ENCODE assay signal across 7 cellular contexts in the genomic region with DNA sequence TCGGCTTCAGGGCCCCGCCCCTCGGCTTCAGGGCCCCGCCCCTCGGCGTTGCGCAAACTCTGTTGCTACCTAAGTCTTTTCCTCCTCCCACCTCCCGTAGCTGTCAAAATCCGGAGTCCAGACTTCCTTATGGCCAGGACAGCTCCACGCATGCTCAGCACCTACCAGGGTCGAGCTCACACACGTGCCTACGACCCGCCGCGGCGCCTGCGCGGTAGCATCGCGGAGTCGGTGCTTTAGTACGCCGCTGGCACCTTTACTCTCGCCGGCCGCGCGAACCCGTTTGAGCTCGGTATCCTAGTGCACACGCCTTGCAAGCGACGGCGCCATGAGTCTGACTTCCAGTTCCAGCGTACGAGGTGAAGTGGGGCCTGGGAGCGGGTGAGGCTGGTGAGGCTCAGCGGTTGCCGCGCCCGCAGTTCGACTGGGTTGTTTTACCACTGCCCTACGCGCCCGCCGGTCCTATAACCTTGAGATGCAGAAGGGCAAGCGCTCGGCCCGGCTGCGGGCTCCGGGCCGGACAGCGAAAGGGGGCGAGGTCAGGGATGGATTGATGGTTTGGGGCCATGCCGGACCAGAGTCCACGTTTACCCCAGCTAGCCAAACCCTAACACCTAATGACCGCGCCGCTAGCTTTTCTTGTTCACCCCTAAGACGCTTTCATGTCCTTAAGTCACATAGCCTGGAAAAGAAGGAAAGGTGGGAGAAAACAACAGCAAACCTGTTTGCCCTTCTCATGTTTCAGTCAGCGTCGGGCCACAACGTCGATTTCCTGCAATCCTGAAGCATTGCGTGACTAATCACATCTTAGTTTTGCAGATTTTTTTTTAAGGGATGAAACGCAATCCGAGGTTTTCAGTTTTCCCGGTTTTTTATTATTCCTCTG. TPM values are rescaled to one million over a fixed set of nuclear protein-coding genes. Genes with fewer than 3 reads are reported as not detected.
DNase-seq lines count a peak whose midpoint lies in the region; ATAC-seq, FAIRE-seq and TF ChIP-seq lines count a peak whose summit lies in the region.

A gene (plus strand): TSS at position 217 of the 886 bp plus-strand sequence. CDS start 112 bp downstream, at position 329.

- in situ Hi-C loops in astrocyte of the cerebellum (cut with HindIII; ENCODE audit: low sequenced_read_pairs), result no loop called here

- peak; percentile 58 for ATAC-seq in HG02981 (IDR thresholded peaks at IDR 0.05; ENCODE audit: unreplicated experiment)

- TF ChIP-seq CTCF in astrocyte of the cerebellum (IDR thresholded peaks at IDR 0.05; ENCODE audit: low read depth, low read length, missing control alignments), result no peak

- H3K4me3 ChIP-seq in astrocyte of the cerebellum (ENCODE audit: low read depth, low read length), result peak within 1 kb of the TSS; percentile 71

- DNase-seq in GM18507 (ENCODE audit: extremely low spot score, insufficient read length, low read depth) (peak; percentile 90), NCI-H2029 treated with DMSO at 0.1 percent for 48 hours (lab: John Stamatoyannopoulos, UW) (peak; percentile 81), T-helper 9 cell (peak; percentile 88), astrocyte of the cerebellum (ENCODE audit: low read depth) (peak; percentile 99), hepatic stellate cell (ENCODE audit: low spot score) (peak; percentile 99), renal cortical epithelial cell (ENCODE audit: low read depth) (peak; percentile 99)

- FAIRE-seq in GM18507 (lab: Jason Lieb, UNC), result peak; percentile 98

RNA-seq across cellular contexts. Expression of the gene that starts here (rescaled TPM):
- 25.0 and 42.2 TPM in 2 replicates for total RNA-seq in renal cortical epithelial cell

Comparison
In these comparisons a context has a peak if more than half of its experiments do, and no peak if none do; other contexts are left out.
1. Peak in every context shown above with its lines: DNase-seq, ATAC-seq and H3K4me3 ChIP-seq.